15 cellular contexts compared by ENCODE assay signal in genomic region chr7:150715293-150715692, GRCh38. TPM values are rescaled to one million over a fixed set of nuclear protein-coding genes. Genes with fewer than 3 reads are reported as not detected.
A peak's percentile ranks its signal among the peaks of the same experiment; 100 is the strongest.
DNase-seq lines count a peak whose midpoint lies in the region; ATAC-seq and TF ChIP-seq lines count a peak whose summit lies in the region.
"Had no signal": no experiment of that assay in that cellular context is flagged by ENCODE, and none has a peak within 500 bp of the region (broad histone marks: within the 10 kb centered on the region; RNA-seq: fewer than 3 reads in every experiment).

No MANE protein-coding gene starts in this region.

- H3K36me3 ChIP-seq in CD8-positive, alpha-beta T cell (ENCODE audit: insufficient read depth, low read length) = peaks cover 15% of the 10 kb centered on the region
- H3K36me3 ChIP-seq in mucosa of rectum (ENCODE audit: control insufficient read depth in 2 of 2, insufficient read depth in 2 of 2, low read length in 2 of 2) = no peaks in the 10 kb centered on the region

- CTCF ChIA-PET in CD8-positive, alpha-beta T cell (lab: Charles Lee) = interaction anchor here (1.0 to 5.3 kb wide), 14 partner anchors 10 to 267 kb away, joined by 3 to 30 read pairs (median 7); partner anchors contain the start of genes GIMAP2, GIMAP4 and GIMAP6

- H3K4me1 Mint-ChIP-seq in CD8-positive, alpha-beta T cell (ENCODE audit: low read depth) = peaks cover 59% of the 10 kb centered on the region
- H3K4me1 Mint-ChIP-seq in activated T-helper 2 cell treated with anti-CD3 and anti-CD28 coated beads, Interferon-gamma antibody, Interleukin-2, Interleukin-4, amounts not matched to agents 10 μg/mL and 5 μg/mL and 100 μg/mL, durations not matched to agents 14 hours and 24 hours and 36 hours (ENCODE audit: low read depth) = peaks cover 44% of the 10 kb centered on the region

- peaks cover 11% of the 10 kb centered on the region for H3K9me3 Mint-ChIP-seq in CD8-positive, alpha-beta T cell
- H3K9me3 Mint-ChIP-seq in activated T-helper 2 cell treated with anti-CD3 and anti-CD28 coated beads, Interferon-gamma antibody, Interleukin-2, Interleukin-4, amounts not matched to agents 10 μg/mL and 5 μg/mL and 100 μg/mL, durations not matched to agents 14 hours and 24 hours and 36 hours = peaks cover 27% of the 10 kb centered on the region

- peak in 1 of 7 experiments; percentile 19 for DNase-seq in CD8-positive, alpha-beta T cell
- DNase-seq in activated T-helper 2 cell treated with anti-CD3 and anti-CD28 coated beads, Interferon-gamma antibody, Interleukin-2, Interleukin-4, amounts not matched to agents 10 μg/mL and 5 μg/mL and 100 μg/mL, durations not matched to agents 14 hours and 24 hours and 36 hours (ENCODE audit: low spot score) = no peak
- DNase-seq in sciatic nerve (ENCODE audit: low spot score) = no peak
- DNase-seq: aorta, foreskin fibroblast, GF-D8, SW 1271 had no signal

- no peak overlapping the region for H3K27ac ChIP-seq in 22Rv1
- H3K27ac ChIP-seq in CD8-positive, alpha-beta T cell (ENCODE audit: low read depth, low read length) = peak overlapping the region; percentile 2
- H3K27ac ChIP-seq in mucosa of rectum (ENCODE audit: low read depth in 2 of 2, low read length in 2 of 2) = peak overlapping the region; percentile 24 to 52

- POLR2A ChIA-PET in CD8-positive, alpha-beta T cell (lab: Charles Lee) = interaction anchor here (0.8 to 10.7 kb wide), 30 partner anchors 10 to 267 kb away, joined by 3 to 169 read pairs (median 12); partner anchors contain the start of genes GIMAP2, GIMAP4, GIMAP5 and GIMAP6

- peaks cover 39% of the 10 kb centered on the region for H3K4me1 ChIP-seq in CD8-positive, alpha-beta T cell (ENCODE audit: insufficient read depth, low read length)
- peaks cover 0 to 5% of the 10 kb centered on the region in 2 donors for H3K4me1 ChIP-seq in mucosa of rectum (ENCODE audit: control insufficient read depth in 2 of 2, insufficient read depth in 2 of 2, low read length in 2 of 2)

- 0 out of 2 replicates have a peak, but pooled peaks have one; percentile 7 for TF ChIP-seq CTCF in 22Rv1 (IDR thresholded peaks at IDR 0.05)
- no peak for TF ChIP-seq CTCF in CD8-positive, alpha-beta T cell (IDR thresholded peaks at IDR 0.05)

- H3K4me3 ChIP-seq in CD8-positive, alpha-beta T cell (ENCODE audit: low read depth, low read length) = peak overlapping the region; percentile 91
- H3K4me3 ChIP-seq in mucosa of rectum (ENCODE audit: low read length in 2 of 2) = peak overlapping the region in 1 of 2 donors; percentile 70

- no peaks in the 10 kb centered on the region for H3K9me3 ChIP-seq in CD8-positive, alpha-beta T cell (ENCODE audit: low read length)
- H3K9me3 ChIP-seq in mucosa of rectum (ENCODE audit: control insufficient read depth in 2 of 2, low read length in 2 of 2) = no peaks in the 10 kb centered on the region

- no peaks in the 10 kb centered on the region for H3K27me3 Mint-ChIP-seq in CD8-positive, alpha-beta T cell (ENCODE audit: low read depth)
- H3K27me3 Mint-ChIP-seq in activated T-helper 2 cell treated with anti-CD3 and anti-CD28 coated beads, Interferon-gamma antibody, Interleukin-2, Interleukin-4, amounts not matched to agents 10 μg/mL and 5 μg/mL and 100 μg/mL, durations not matched to agents 14 hours and 24 hours and 36 hours (ENCODE audit: low read depth) = no peaks in the 10 kb centered on the region

- H3K27me3 ChIP-seq in CD8-positive, alpha-beta T cell (ENCODE audit: insufficient read depth, low read length) = no peaks in the 10 kb centered on the region
- H3K27me3 ChIP-seq in mucosa of rectum (ENCODE audit: control insufficient read depth in 2 of 2, insufficient read depth in 2 of 2, low read length in 2 of 2) = no peaks in the 10 kb centered on the region
- H3K27me3 ChIP-seq: BLaER1 treated with 17β-estradiol and CSF1 and Interleukin-3, amounts not matched to agents 10 nM and 100 nM had no signal

- peak overlapping the region; percentile 95 for H3K4me3 Mint-ChIP-seq in CD8-positive, alpha-beta T cell
- peak overlapping the region; percentile 94 for H3K4me3 Mint-ChIP-seq in activated T-helper 2 cell treated with anti-CD3 and anti-CD28 coated beads, Interferon-gamma antibody, Interleukin-2, Interleukin-4, amounts not matched to agents 10 μg/mL and 5 μg/mL and 100 μg/mL, durations not matched to agents 14 hours and 24 hours and 36 hours (ENCODE audit: low read depth)

- H3K36me3 Mint-ChIP-seq in CD8-positive, alpha-beta T cell = peaks cover 50% of the 10 kb centered on the region
- H3K36me3 Mint-ChIP-seq in activated T-helper 2 cell treated with anti-CD3 and anti-CD28 coated beads, Interferon-gamma antibody, Interleukin-2, Interleukin-4, amounts not matched to agents 10 μg/mL and 5 μg/mL and 100 μg/mL, durations not matched to agents 14 hours and 24 hours and 36 hours (ENCODE audit: low read depth) = peaks cover 55% of the 10 kb centered on the region

- peak; percentile 27 for ATAC-seq in CD8-positive, alpha-beta T cell
- ATAC-seq in GM21423 (IDR thresholded peaks at IDR 0.05; ENCODE audit: unreplicated experiment) (no peak), GM21786 (IDR thresholded peaks at IDR 0.05; ENCODE audit: unreplicated experiment) (no peak), sciatic nerve (no peak), HG02970 (IDR thresholded peaks at IDR 0.05; ENCODE audit: low FRiP score, unreplicated experiment) (no peak)

- H3K9ac ChIP-seq in mucosa of rectum (ENCODE audit: low read depth in 1 of 2, low read length in 2 of 2) = no peak overlapping the region
- H3K9ac ChIP-seq: BLaER1 treated with 17β-estradiol and CSF1 and Interleukin-3, amounts not matched to agents 10 nM and 100 nM had no signal

- intact Hi-C loops in CD8-positive, alpha-beta T cell (cut with DNase I, micrococcal nuclease) = no loop called here
- intact Hi-C loops in activated T-helper 2 cell treated with anti-CD3 and anti-CD28 coated beads, Interferon-gamma antibody, Interleukin-2, Interleukin-4, amounts not matched to agents 10 μg/mL and 5 μg/mL and 100 μg/mL, durations not matched to agents 14 hours and 24 hours and 36 hours (cut with micrococcal nuclease) = loop anchor here (1.0 kb wide), 1 partner anchor 47 kb away; no protein-coding TSS in a partner anchor
- intact Hi-C loops in sciatic nerve (cut with DNase I) = no loop called here

- H3K27ac Mint-ChIP-seq in CD8-positive, alpha-beta T cell = peak overlapping the region; percentile 96
- peak overlapping the region; percentile 76 for H3K27ac Mint-ChIP-seq in activated T-helper 2 cell treated with anti-CD3 and anti-CD28 coated beads, Interferon-gamma antibody, Interleukin-2, Interleukin-4, amounts not matched to agents 10 μg/mL and 5 μg/mL and 100 μg/mL, durations not matched to agents 14 hours and 24 hours and 36 hours

RNA-seq across cellular contexts. Expression of gene GIMAP1, which starts 1.1 kb away (rescaled TPM):
- total RNA-seq in CD8-positive, alpha-beta T cell = 1 to 10 TPM; 6.1 to 6.2 TPM
- 3.9 and 4.5 TPM in 2 replicates for total RNA-seq in activated T-helper 2 cell treated with anti-CD3 and anti-CD28 coated beads, Interferon-gamma antibody, Interleukin-2, Interleukin-4, amounts not matched to agents 10 μg/mL and 5 μg/mL and 100 μg/mL, durations not matched to agents 14 hours and 24 hours and 36 hours
- total RNA-seq in sciatic nerve = 8.5 TPM
- total RNA-seq: HT-29, renal cortical epithelial cell had no signal

RNA-seq across cellular contexts. Expression of gene GIMAP5, which starts 21.9 kb away (rescaled TPM):
- 10 to 100 TPM; 23.5 to 24.1 TPM for total RNA-seq in CD8-positive, alpha-beta T cell
- total RNA-seq in activated T-helper 2 cell treated with anti-CD3 and anti-CD28 coated beads, Interferon-gamma antibody, Interleukin-2, Interleukin-4, amounts not matched to agents 10 μg/mL and 5 μg/mL and 100 μg/mL, durations not matched to agents 14 hours and 24 hours and 36 hours = 42.9 and 46.7 TPM in 2 replicates
- 18.4 TPM for total RNA-seq in sciatic nerve
- total RNA-seq: HT-29 had no signal

RNA-seq across cellular contexts. Expression of gene GIMAP2, which starts 29.8 kb away (rescaled TPM):
- 10 to 100 TPM; 58.4 to 58.8 TPM for total RNA-seq in CD8-positive, alpha-beta T cell
- 29.3 and 30.5 TPM in 2 replicates for total RNA-seq in activated T-helper 2 cell treated with anti-CD3 and anti-CD28 coated beads, Interferon-gamma antibody, Interleukin-2, Interleukin-4, amounts not matched to agents 10 μg/mL and 5 μg/mL and 100 μg/mL, durations not matched to agents 14 hours and 24 hours and 36 hours
- total RNA-seq in sciatic nerve = 11.7 TPM
- total RNA-seq: HT-29 had no signal
